ENCODE assay signal across 18 cellular contexts in the genomic region with DNA sequence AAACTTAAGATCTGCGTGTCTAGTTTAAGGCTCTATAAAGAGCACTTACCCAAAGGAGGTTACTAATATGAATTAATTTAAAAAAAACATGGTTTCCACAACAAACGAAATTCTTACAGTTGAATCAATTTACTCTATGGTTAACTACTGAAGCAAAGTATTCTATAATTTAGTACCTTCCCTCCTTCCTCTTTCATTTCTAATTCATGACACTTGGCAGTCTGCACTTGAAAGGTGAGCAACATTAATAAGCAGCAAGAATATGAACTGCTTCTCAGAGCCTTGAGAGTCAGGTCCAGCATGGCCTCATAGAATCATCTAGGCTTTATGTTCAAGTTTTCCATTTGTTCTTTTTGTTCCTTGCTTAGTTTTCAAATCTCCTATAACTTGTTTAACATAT. TPM values are rescaled to one million over a fixed set of nuclear protein-coding genes. Genes with fewer than 3 reads are reported as not detected.
DNase-seq lines count a peak whose midpoint lies in the region; ATAC-seq and TF ChIP-seq lines count a peak whose summit lies in the region.
"Had no signal": no experiment of that assay in that cellular context is flagged by ENCODE, and none has a peak within 500 bp of the region (broad histone marks: within the 10 kb centered on the region; RNA-seq: fewer than 3 reads in every experiment).

No MANE protein-coding gene starts in this region.

- H3K9ac ChIP-seq in Karpas-422 (ENCODE audit: low read length): no peak overlapping the region
- no peak overlapping the region for H3K9ac ChIP-seq in MM.1S (ENCODE audit: low read length)
- H3K9ac ChIP-seq: BLaER1 had no signal

- H3K9me2 ChIP-seq in Karpas-422 (replicated peaks; ENCODE audit: insufficient read depth, low read length): no peaks in the 10 kb centered on the region
- no peaks in the 10 kb centered on the region for H3K9me2 ChIP-seq in MM.1S (replicated peaks; ENCODE audit: insufficient read depth, low read length)

- DNase-seq in Karpas-422: peak; percentile 59
- no peak for DNase-seq in naive B cell
- DNase-seq in MM.1S: no peak
- DNase-seq in foreskin melanocyte: no peak
- no peak for DNase-seq in activated T-cell treated with anti-CD3 and anti-CD28 coated beads, Interleukin-2, amount 50 U/mL, for 48 hours
- DNase-seq: Caco-2; CD4-positive, CD25-positive, alpha-beta regulatory T cell; CD8-positive, alpha-beta T cell; DMS153; EL; GDM1; GOT3; HFFc6 had no signal

- no peaks in the 10 kb centered on the region for H3K27me3 ChIP-seq in Karpas-422 (ENCODE audit: low read length)
- H3K27me3 ChIP-seq in MM.1S (replicated peaks; ENCODE audit: insufficient read depth, low read length): no peaks in the 10 kb centered on the region
- H3K27me3 ChIP-seq: BLaER1 had no signal

- H3K4me2 ChIP-seq in Karpas-422 (ENCODE audit: low read depth, low read length, poor library complexity, severe bottlenecking): peak overlapping the region; percentile 4
- H3K4me2 ChIP-seq in MM.1S (ENCODE audit: low read depth, low read length): no peak overlapping the region
- H3K4me2 ChIP-seq: BLaER1 had no signal

- H3K27ac ChIP-seq in Karpas-422 (ENCODE audit: low read length) (peak overlapping the region; percentile 42), MM.1S (ENCODE audit: low read length) (no peak overlapping the region)
- H3K27ac ChIP-seq: BLaER1, C4-2B had no signal

- no peak overlapping the region for H3K4me3 Mint-ChIP-seq in naive B cell
- H3K4me3 Mint-ChIP-seq: CD4-positive, CD25-positive, alpha-beta regulatory T cell; CD8-positive, alpha-beta T cell; HFFc6 had no signal

- no peaks in the 10 kb centered on the region for H3F3A ChIP-seq in MM.1S (ENCODE audit: insufficient read depth, low read length)

- no peak overlapping the region for H3K4me3 ChIP-seq in Karpas-422 (ENCODE audit: low read length)
- H3K4me3 ChIP-seq in MM.1S (ENCODE audit: low read length): no peak overlapping the region
- H3K4me3 ChIP-seq: BLaER1, GM12878, HAP-1 had no signal

- H4K20me1 ChIP-seq in Karpas-422 (ENCODE audit: insufficient read depth, low read depth, low read length) (no peaks in the 10 kb centered on the region), MM.1S (ENCODE audit: insufficient read depth, low read length) (no peaks in the 10 kb centered on the region)
- H4K20me1 ChIP-seq: BLaER1 had no signal

- no peaks in the 10 kb centered on the region for H3K79me2 ChIP-seq in Karpas-422 (ENCODE audit: low read length)
- H3K79me2 ChIP-seq in MM.1S (ENCODE audit: low read length): no peaks in the 10 kb centered on the region

- H3K4me1 Mint-ChIP-seq in naive B cell: peaks cover 13 to 16% (median 15%) of the 10 kb centered on the region in 3 donors

- H3K27me3 Mint-ChIP-seq in naive B cell: no peaks in the 10 kb centered on the region
- H3K27me3 Mint-ChIP-seq: CD4-positive, CD25-positive, alpha-beta regulatory T cell had no signal

- H3K4me1 ChIP-seq in Karpas-422 (ENCODE audit: low read length) (peaks cover 26% of the 10 kb centered on the region), MM.1S (ENCODE audit: low read length) (no peaks in the 10 kb centered on the region)
- H3K4me1 ChIP-seq: BLaER1, Caco-2, HAP-1 had no signal

- H2AFZ ChIP-seq in Karpas-422 (ENCODE audit: low read length) (no peak overlapping the region), MM.1S (ENCODE audit: low read length) (no peak overlapping the region)

- H3K9me3 ChIP-seq in Karpas-422 (ENCODE audit: low read length): no peaks in the 10 kb centered on the region
- H3K9me3 ChIP-seq in MM.1S (replicated peaks; ENCODE audit: insufficient read depth, low read length): no peaks in the 10 kb centered on the region
- H3K9me3 ChIP-seq: BLaER1, Caco-2, HAP-1 had no signal

- no peaks in the 10 kb centered on the region for H3K9me3 Mint-ChIP-seq in naive B cell
- H3K9me3 Mint-ChIP-seq: CD4-positive, CD25-positive, alpha-beta regulatory T cell; CD8-positive, alpha-beta T cell; HFFc6 had no signal

- H3K36me3 ChIP-seq in Karpas-422 (ENCODE audit: insufficient read depth, low read length): no peaks in the 10 kb centered on the region
- no peaks in the 10 kb centered on the region for H3K36me3 ChIP-seq in MM.1S (replicated peaks; ENCODE audit: insufficient read depth, low read length)
- H3K36me3 ChIP-seq: HAP-1 had no signal

- ATAC-seq in GM18868 (IDR thresholded peaks at IDR 0.05; ENCODE audit: unreplicated experiment): peak; percentile 73
- peak in 1 of 2 donors; percentile 32 for ATAC-seq in naive B cell (ENCODE audit: low read depth in 2 of 2)
- ATAC-seq: CD8-positive, alpha-beta T cell; GM12878 had no signal

- no peak for TF ChIP-seq CTCF in MM.1S (IDR thresholded peaks at IDR 0.05; ENCODE audit: low read length)

- H3K27ac Mint-ChIP-seq in naive B cell: peak overlapping the region in 4 of 6 donors; percentile 21 to 67 (median 33)
- H3K27ac Mint-ChIP-seq: CD4-positive, CD25-positive, alpha-beta regulatory T cell; CD8-positive, alpha-beta T cell; HFFc6 had no signal

- H3K36me3 Mint-ChIP-seq in naive B cell: peaks cover 6 to 14% of the 10 kb centered on the region in 2 donors

RNA-seq across cellular contexts. Expression of gene TAPT1, which starts 42.7 kb away (rescaled TPM):
- 9.7 and 39.1 TPM in 2 replicates for total RNA-seq in Karpas-422 (2014; rRNA removed; shearing (Covaris generic); ENCODE audit: low replicate concordance)
- polyA plus RNA-seq in naive B cell (ENCODE audit: low read depth in 6 of 6): 100 to 1,000 TPM; 119 to 235 (median 190) TPM
